ENCODE assay signal across 1 cellular context in the genomic region with DNA sequence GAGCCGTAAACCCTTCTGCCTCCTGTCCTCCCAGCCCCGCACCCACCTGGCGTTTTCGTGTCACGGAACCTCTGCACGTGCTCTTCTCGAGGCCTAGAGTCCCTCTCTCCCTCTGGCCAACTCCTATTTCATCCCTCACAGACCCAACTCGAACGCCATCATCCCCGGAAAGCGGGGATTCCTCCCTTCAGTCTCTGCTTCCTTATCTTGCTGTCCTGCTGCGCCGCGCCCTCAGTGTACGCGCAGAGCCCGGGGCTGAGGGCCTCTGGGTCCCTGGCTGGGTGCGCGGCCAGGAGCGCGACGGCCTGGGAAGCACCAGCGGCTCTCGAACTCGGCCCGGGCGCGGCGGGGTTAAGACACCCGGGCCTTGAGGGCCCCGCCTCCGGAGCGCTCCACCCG.
A peak's percentile ranks its signal among the peaks of the same experiment; 100 is the strongest.
TF ChIP-seq lines count a peak whose summit lies in the region.

No MANE protein-coding gene starts in this region.

TF ChIP-seq in HEK293, 187 proteins besides CTCF, POLR2A, EP300 and RAD21 (continued from another document):
- TF ChIP-seq, protein P1, sequence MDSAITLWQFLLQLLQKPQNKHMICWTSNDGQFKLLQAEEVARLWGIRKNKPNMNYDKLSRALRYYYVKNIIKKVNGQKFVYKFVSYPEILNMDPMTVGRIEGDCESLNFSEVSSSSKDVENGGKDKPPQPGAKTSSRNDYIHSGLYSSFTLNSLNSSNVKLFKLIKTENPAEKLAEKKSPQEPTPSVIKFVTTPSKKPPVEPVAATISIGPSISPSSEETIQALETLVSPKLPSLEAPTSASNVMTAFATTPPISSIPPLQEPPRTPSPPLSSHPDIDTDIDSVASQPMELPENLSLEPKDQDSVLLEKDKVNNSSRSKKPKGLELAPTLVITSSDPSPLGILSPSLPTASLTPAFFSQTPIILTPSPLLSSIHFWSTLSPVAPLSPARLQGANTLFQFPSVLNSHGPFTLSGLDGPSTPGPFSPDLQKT (IDR thresholded peaks at IDR 0.05; ENCODE audit: borderline replicate concordance, low read depth, low read length): no peak
- no peak for TF ChIP-seq ZNF354C (tag by site-specific recombination; IDR thresholded peaks at IDR 0.05; ENCODE audit: borderline replicate concordance, low read depth)
- 0 out of 2 replicates have a peak, but pooled peaks have one; percentile 33 for TF ChIP-seq ZNF660 (tag by site-specific recombination; IDR thresholded peaks at IDR 0.05)
- TF ChIP-seq ZNF830 (tag by site-specific recombination; IDR thresholded peaks at IDR 0.05; ENCODE audit: low read depth): no peak
- TF ChIP-seq ZNF157 (tag by site-specific recombination; IDR thresholded peaks at IDR 0.05): no peak
- TF ChIP-seq, protein P2, sequence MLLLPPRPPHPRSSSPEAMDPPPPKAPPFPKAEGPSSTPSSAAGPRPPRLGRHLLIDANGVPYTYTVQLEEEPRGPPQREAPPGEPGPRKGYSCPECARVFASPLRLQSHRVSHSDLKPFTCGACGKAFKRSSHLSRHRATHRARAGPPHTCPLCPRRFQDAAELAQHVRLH (tag by site-specific recombination; IDR thresholded peaks at IDR 0.05): no peak
TF ChIP-seq in HEK293: peak in this region for 25.
